8 cellular contexts compared by ENCODE assay signal in genomic region chr13:41960700-41961697, GRCh38. TPM values are rescaled to one million over a fixed set of nuclear protein-coding genes. Genes with fewer than 3 reads are reported as not detected.
DNase-seq lines count a peak whose midpoint lies in the region; ATAC-seq and TF ChIP-seq lines count a peak whose summit lies in the region.

Gene VWA8 (minus strand): TSS chr13:41961109. CDS start chr13:41961015, 94 bp downstream.

- no peaks in the 10 kb centered on the region for H4K20me1 ChIP-seq in PC-9 (ENCODE audit: insufficient read depth)

- CTCF ChIA-PET in Caco-2 (lab: Charles Lee) = no interaction called here
- CTCF ChIA-PET in PC-9 (lab: Charles Lee) = interaction anchor here (0.6 kb wide), 1 partner anchor 82 kb away, joined by 3 read pairs; no protein-coding TSS in a partner anchor

- BruUV-seq in Caco-2 (replicated peaks; lab: Mats Ljungman, UMichigan) (no TSS peak), PC-9 (replicated peaks; lab: Mats Ljungman, UMichigan) (TSS peak; percentile 74)

- no peaks in the 10 kb centered on the region for H3K27me3 ChIP-seq in Caco-2 (replicated peaks; ENCODE audit: control insufficient read depth, insufficient read depth, low read length)
- H3K27me3 ChIP-seq in PC-9 (ENCODE audit: insufficient read depth, low read depth) = no peaks in the 10 kb centered on the region
- H3K27me3 ChIP-seq in esophagus muscularis mucosa = no peaks in the 10 kb centered on the region
- H3K27me3 ChIP-seq in muscle layer of colon (ENCODE audit: control insufficient read depth in 1 of 2, insufficient read depth in 2 of 2, low read length in 2 of 2) = no peaks in the 10 kb centered on the region

- H2AFZ ChIP-seq in PC-9 = peak within 1 kb of the TSS; percentile 95

- H3K4me3 ChIP-seq in Caco-2 (ENCODE audit: low read depth, low read length) (peak within 1 kb of the TSS; percentile 78), PC-9 (peak within 1 kb of the TSS; percentile 93), esophagus muscularis mucosa (peak within 1 kb of the TSS; percentile 78 to 96 (median 93)), muscle layer of colon (ENCODE audit: low read depth in 1 of 2, low read length in 2 of 2) (peak within 1 kb of the TSS; percentile 72 to 89)

- H3K36me3 Mint-ChIP-seq in Caco-2 (ENCODE audit: insufficient read depth, unreplicated experiment) = no peaks in the 10 kb centered on the region
- H3K36me3 Mint-ChIP-seq in activated T-cell treated with anti-CD3 and anti-CD28 coated beads, Interleukin-2, amount 50 U/mL, for 24 hours (ENCODE audit: low read depth) = peaks cover 31% of the 10 kb centered on the region

- H3K4me1 ChIP-seq in Caco-2 = peaks cover 11% of the 10 kb centered on the region; the same call in 1 of the 2 replicates
- peaks cover 13% of the 10 kb centered on the region for H3K4me1 ChIP-seq in PC-9 (replicated peaks; ENCODE audit: insufficient read depth)
- peaks cover 16 to 34% (median 28%) of the 10 kb centered on the region in 4 donors for H3K4me1 ChIP-seq in esophagus muscularis mucosa
- H3K4me1 ChIP-seq in muscle layer of colon (ENCODE audit: insufficient read depth, low read length) = peaks cover 16% of the 10 kb centered on the region

- 7% methylated on average over 29 of the region's 84 CpGs for WGBS in esophagus muscularis mucosa

- TF ChIP-seq CTCF in Caco-2 (IDR thresholded peaks at IDR 0.05; ENCODE audit: insufficient read depth in 1 of 2, low read depth in 1 of 2, low read length in 1 of 2, severe bottlenecking in 1 of 2, unreplicated experiment in 1 of 2) = no peak
- no peak for TF ChIP-seq CTCF in PC-9 (conservative IDR thresholded peaks at IDR 0.05)
- no peak for TF ChIP-seq CTCF in esophagus muscularis mucosa (IDR thresholded peaks at IDR 0.05)

- H3K36me3 ChIP-seq in Caco-2 (ENCODE audit: control insufficient read depth, insufficient read depth, low read length) = no peaks in the 10 kb centered on the region
- H3K36me3 ChIP-seq in PC-9 (ENCODE audit: low read depth) = no peaks in the 10 kb centered on the region
- no peaks in the 10 kb centered on the region for H3K36me3 ChIP-seq in esophagus muscularis mucosa
- no peaks in the 10 kb centered on the region for H3K36me3 ChIP-seq in muscle layer of colon (ENCODE audit: insufficient read depth, low read length)

- H3K79me2 ChIP-seq in PC-9 (ENCODE audit: low read depth) = peaks cover 35% of the 10 kb centered on the region

- no peaks in the 10 kb centered on the region for H3K9me2 ChIP-seq in PC-9 (ENCODE audit: insufficient read depth)

- H3K9me3 Mint-ChIP-seq in Caco-2 (ENCODE audit: unreplicated experiment) = no peaks in the 10 kb centered on the region
- H3K9me3 Mint-ChIP-seq in activated T-cell treated with anti-CD3 and anti-CD28 coated beads, Interleukin-2, amount 50 U/mL, for 24 hours = no peaks in the 10 kb centered on the region

- POLR2A ChIA-PET in Caco-2 (lab: Charles Lee) = interaction anchor here (0.7 kb wide), 1 partner anchor 16 kb away, joined by 4 read pairs; no protein-coding TSS in a partner anchor
- POLR2A ChIA-PET in PC-9 (lab: Charles Lee; ENCODE audit: unreplicated experiment) = interaction anchor here (0.5 kb wide), 1 partner anchor 66 kb away, joined by 17 read pairs; no protein-coding TSS in a partner anchor

- H3K27ac ChIP-seq in PC-9 (peak within 1 kb of the TSS; percentile 48; the same call in 1 of the 2 replicates), esophagus muscularis mucosa (replicated peaks in 1 of 4) (peak within 1 kb of the TSS; percentile 82 to 91 (median 89)), muscle layer of colon (ENCODE audit: low read depth, low read length) (peak within 1 kb of the TSS; percentile 86)

- H3K4me2 ChIP-seq in PC-9 = peak within 1 kb of the TSS; percentile 97

- peaks cover 14% of the 10 kb centered on the region for H3K4me1 Mint-ChIP-seq in Caco-2 (ENCODE audit: low read depth, unreplicated experiment)
- peaks cover 63% of the 10 kb centered on the region for H3K4me1 Mint-ChIP-seq in activated T-cell treated with anti-CD3 and anti-CD28 coated beads, Interleukin-2, amount 50 U/mL, for 24 hours (ENCODE audit: low read depth)

- no peak for TF ChIP-seq POLR2A in esophagus muscularis mucosa (IDR thresholded peaks at IDR 0.05; ENCODE audit: low read depth)

- H3K27ac Mint-ChIP-seq in Caco-2 (ENCODE audit: unreplicated experiment) = peak within 1 kb of the TSS; percentile 84
- H3K27ac Mint-ChIP-seq in activated T-cell treated with anti-CD3 and anti-CD28 coated beads, Interleukin-2, amount 50 U/mL, for 24 hours = peak within 1 kb of the TSS; percentile 97

- no peaks in the 10 kb centered on the region for H3K27me3 Mint-ChIP-seq in Caco-2 (ENCODE audit: insufficient read depth, unreplicated experiment)
- no peaks in the 10 kb centered on the region for H3K27me3 Mint-ChIP-seq in activated T-cell treated with anti-CD3 and anti-CD28 coated beads, Interleukin-2, amount 50 U/mL, for 24 hours

- H3K9me3 ChIP-seq in Caco-2 = no peaks in the 10 kb centered on the region
- H3K9me3 ChIP-seq in PC-9 (ENCODE audit: insufficient read depth, low read depth) = no peaks in the 10 kb centered on the region
- no peaks in the 10 kb centered on the region for H3K9me3 ChIP-seq in esophagus muscularis mucosa
- H3K9me3 ChIP-seq in muscle layer of colon (ENCODE audit: low read length) = no peaks in the 10 kb centered on the region

- H3K4me3 Mint-ChIP-seq in Caco-2 (ENCODE audit: unreplicated experiment) = peak within 1 kb of the TSS; percentile 88
- peak within 1 kb of the TSS; percentile 91 for H3K4me3 Mint-ChIP-seq in activated T-cell treated with anti-CD3 and anti-CD28 coated beads, Interleukin-2, amount 50 U/mL, for 24 hours

- DNase-seq in Caco-2 (peak; percentile 85 to 90), HT1080 (ENCODE audit: low read depth) (peak; percentile 81), PC-9 (peak in 1 of 2 experiments; percentile 68), esophagus muscularis mucosa (ENCODE audit: extremely low spot score) (peak; percentile 94)
- peak; percentile 93 for DNase-seq in activated T-cell treated with anti-CD3 and anti-CD28 coated beads, Interleukin-2, amount 50 U/mL, for 24 hours
- peak; percentile 62 for DNase-seq in stimulated activated CD8-positive, alpha-beta memory T cell treated with anti-CD3 and anti-CD28 coated beads, Interleukin-7, amount 100 ng/mL, for 24 hours (ENCODE audit: low read depth)

- ATAC-seq in GM19468 (IDR thresholded peaks at IDR 0.05; ENCODE audit: extremely low read depth, unreplicated experiment) = peak; percentile 88

- TF ChIP-seq EP300 in esophagus muscularis mucosa (IDR thresholded peaks at IDR 0.05) = no peak

- intact Hi-C loops in Caco-2 (cut with micrococcal nuclease; ENCODE audit: unreplicated experiment) (loop anchor here (1.0 to 5.0 kb wide), 3 partner anchors 16 to 81 kb away; no protein-coding TSS in a partner anchor), PC-9 (cut with micrococcal nuclease; ENCODE audit: unreplicated experiment) (loop anchor here (1.0 to 5.0 kb wide), 3 partner anchors 66 to 86 kb away; no protein-coding TSS in a partner anchor), esophagus muscularis mucosa (cut with DNase I) (loop anchor here (5.0 kb wide), 2 partner anchors 81 to 294 kb away; no protein-coding TSS in a partner anchor)

- H3F3A ChIP-seq in PC-9 (ENCODE audit: insufficient read depth, low read depth) = no peaks in the 10 kb centered on the region

- peak within 1 kb of the TSS; percentile 62 for H3K9ac ChIP-seq in muscle layer of colon (ENCODE audit: low read length)

RNA-seq across cellular contexts. Expression of gene VWA8, which starts in this region (rescaled TPM):
- total RNA-seq in Caco-2 (2022) (20.7 and 20.9 TPM in 2 replicates), PC-9 (2021) (11.5 and 14.1 TPM in 2 replicates), esophagus muscularis mucosa (10 to 100 TPM; 19.5 to 26.2 (median 21.6) TPM)
- total RNA-seq in HT1080 (2014; rRNA removed; shearing (Covaris generic)) = 6.6 and 7.3 TPM in 2 replicates
- 4.3 and 6.8 TPM in 2 replicates for polyA plus RNA-seq in HT1080 (2015; cell fraction: cytosol; rRNA removed)
- 22.9 and 23.9 TPM in 2 replicates for polyA plus RNA-seq in HT1080 (2015; cell fraction: nucleus; rRNA removed)
